10 cellular contexts compared by ENCODE assay signal in genomic region chr15:83205725-83206324, GRCh38. TPM values are rescaled to one million over a fixed set of nuclear protein-coding genes. Genes with fewer than 3 reads are reported as not detected.
A peak's percentile ranks its signal among the peaks of the same experiment; 100 is the strongest.
DNase-seq lines count a peak whose midpoint lies in the region; ATAC-seq and TF ChIP-seq lines count a peak whose summit lies in the region.
"Had no signal": no experiment of that assay in that cellular context is flagged by ENCODE, and none has a peak within 500 bp of the region (broad histone marks: within the 10 kb centered on the region; RNA-seq: fewer than 3 reads in every experiment).

No MANE protein-coding gene starts in this region.

- H3K27ac ChIP-seq in breast epithelium = peak overlapping the region; percentile 21 to 98
- H3K27ac ChIP-seq: HL-60, neutrophil had no signal

- peaks cover 11% of the 10 kb centered on the region for H3K4me1 Mint-ChIP-seq in CD14-positive monocyte
- H3K4me1 Mint-ChIP-seq in mesothelial cell of epicardium = peaks cover 45% of the 10 kb centered on the region

- H3K36me3 Mint-ChIP-seq in CD14-positive monocyte (peaks cover 0 to 10% of the 10 kb centered on the region in 2 donors), mesothelial cell of epicardium (no peaks in the 10 kb centered on the region)

- H3K4me1 ChIP-seq in breast epithelium = peaks cover 0 to 5% of the 10 kb centered on the region in 2 donors

- no peak for TF ChIP-seq POLR2A in breast epithelium (IDR thresholded peaks at IDR 0.05)

- no peaks in the 10 kb centered on the region for H3K9me3 ChIP-seq in breast epithelium
- H3K9me3 ChIP-seq: neutrophil had no signal

- intact Hi-C loops in CD14-positive monocyte (cut with micrococcal nuclease) = no loop called here
- intact Hi-C loops in breast epithelium (cut with DNase I; ENCODE audit: low total_unique reads) = no loop called here
- intact Hi-C loops in posterior vena cava (cut with DNase I) = no loop called here

- H3K27me3 Mint-ChIP-seq in CD14-positive monocyte (ENCODE audit: low read depth in 3 of 3) (peaks cover 10 to 17% (median 10%) of the 10 kb centered on the region in 3 donors), mesothelial cell of epicardium (ENCODE audit: low read depth) (no peaks in the 10 kb centered on the region)

- TF ChIP-seq CTCF in CD14-positive monocyte (IDR thresholded peaks at IDR 0.05) = no peak
- no peak for TF ChIP-seq CTCF in breast epithelium (IDR thresholded peaks at IDR 0.05)
- TF ChIP-seq CTCF in mesothelial cell of epicardium (IDR thresholded peaks at IDR 0.05; ENCODE audit: unreplicated experiment) = no peak

- no peak for ATAC-seq in GM21367 (IDR thresholded peaks at IDR 0.05; ENCODE audit: unreplicated experiment)
- ATAC-seq in HG03442 (IDR thresholded peaks at IDR 0.05; ENCODE audit: unreplicated experiment) = no peak

- H3K36me3 ChIP-seq in breast epithelium = no peaks in the 10 kb centered on the region
- H3K36me3 ChIP-seq: neutrophil had no signal

- H3K27ac Mint-ChIP-seq in CD14-positive monocyte (no peak overlapping the region), mesothelial cell of epicardium (peak overlapping the region; percentile 94)

- H3K4me3 Mint-ChIP-seq in CD14-positive monocyte (peak overlapping the region; percentile 86 to 89), mesothelial cell of epicardium (peak overlapping the region; percentile 90)

- DNase-seq in CD14-positive monocyte (ENCODE audit: low spot score) (no peak), LHCN-M2 (ENCODE audit: low read depth) (peak; percentile 44), breast epithelium (ENCODE audit: low spot score in 2 of 2) (no peak), mesothelial cell of epicardium (ENCODE audit: low spot score in 2 of 2, unreplicated experiment in 2 of 2) (no peak), SIG-M5 treated with dmso at 0.1 percent for 504 hours (lab: John Stamatoyannopoulos, UW; ENCODE audit: unreplicated experiment) (no peak), posterior vena cava (ENCODE audit: low spot score) (no peak)

- H3K9me3 Mint-ChIP-seq in CD14-positive monocyte (peaks cover 0 to 6% (median 1%) of the 10 kb centered on the region in 7 donors), mesothelial cell of epicardium (no peaks in the 10 kb centered on the region)

- H3K27me3 ChIP-seq in breast epithelium = no peaks in the 10 kb centered on the region

- H3K4me3 ChIP-seq in breast epithelium = peak overlapping the region; percentile 62 to 98 (median 88)

RNA-seq across cellular contexts. Expression of gene HDGFL3, which starts 1.8 kb away (rescaled TPM):
- polyA plus RNA-seq in CD14-positive monocyte = 1 to 10 TPM in 1 of 2 donors, under 1 TPM in 1; 0.69 to 1.1 TPM
- total RNA-seq in LHCN-M2 (2014; rRNA removed) (53.1 and 55.3 TPM in 2 replicates), breast epithelium (10 to 100 TPM; 19.0 to 42.4 (median 34.7) TPM), mesothelial cell of epicardium (92.2 to 97.2 TPM (median 95.7 TPM) in 3 replicates), posterior vena cava (10 to 100 TPM; 57.9 to 70.0 TPM)
- polyA plus RNA-seq in LHCN-M2 (2012) = 37.2 TPM
